Comparison of ENCODE assay signal across 13 cellular contexts in the genomic region with DNA sequence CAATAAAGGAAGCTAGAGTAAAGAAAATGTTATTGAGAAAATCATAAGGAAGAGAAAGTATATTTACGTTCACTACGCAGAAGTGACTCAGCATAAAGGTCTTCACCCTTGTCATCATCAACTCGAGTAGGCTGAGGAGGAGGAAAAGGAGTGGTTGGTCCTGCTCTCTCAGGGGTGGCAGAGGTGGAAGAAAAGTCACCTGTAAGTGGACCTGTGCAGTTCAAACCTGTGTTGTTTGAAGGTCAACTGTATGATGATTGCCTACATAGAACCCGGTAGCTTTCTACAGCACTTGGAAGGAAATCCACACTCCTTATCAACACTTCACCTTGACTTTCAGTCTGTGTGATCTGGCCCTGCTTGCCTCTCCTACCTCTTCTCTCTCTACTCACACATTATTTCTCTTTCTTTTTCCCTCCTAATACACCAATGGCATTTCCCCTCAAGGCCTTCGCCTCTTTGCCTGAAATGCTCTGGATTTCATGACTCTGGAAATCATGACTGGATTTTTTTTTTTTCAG.
A peak's percentile ranks its signal among the peaks of the same experiment; 100 is the strongest.
DNase-seq lines count a peak whose midpoint lies in the region; ATAC-seq and TF ChIP-seq lines count a peak whose summit lies in the region.
"Had no signal": no experiment of that assay in that cellular context is flagged by ENCODE, and none has a peak within 500 bp of the region (broad histone marks: within the 10 kb centered on the region; RNA-seq: fewer than 3 reads in every experiment).

No MANE protein-coding gene starts in this region.

- H3K36me3 ChIP-seq in adrenal gland (replicated peaks in 1 of 2), result no peaks in the 10 kb centered on the region
- H3K36me3 ChIP-seq in right lobe of liver, result no peaks in the 10 kb centered on the region

- peak overlapping the region; percentile 42 for H3K27ac Mint-ChIP-seq in stimulated activated naive CD8-positive, alpha-beta T cell treated with anti-CD3 and anti-CD28 coated beads, Interleukin-15, Interleukin-2, amounts not matched to agents 100 ng/mL and 50 ng/mL, for 24 hours
- H3K27ac Mint-ChIP-seq in stimulated activated naive CD8-positive, alpha-beta T cell treated with anti-CD3 and anti-CD28 coated beads, Interleukin-15, amount 100 ng/mL, for 72 hours, result no peak overlapping the region

- no peak for DNase-seq in stimulated activated naive CD8-positive, alpha-beta T cell treated with anti-CD3 and anti-CD28 coated beads, Interleukin-15, amount 100 ng/mL, for 72 hours
- DNase-seq in adrenal gland (peak in 1 of 7 donors; percentile 45), right lobe of liver (no peak), dorsolateral prefrontal cortex (no peak), SHP77 (lab: John Stamatoyannopoulos, UW) (no peak), NCI-H774 (lab: John Stamatoyannopoulos, UW) (no peak)
- DNase-seq: activated T-cell treated with anti-CD3 and anti-CD28 coated beads, Interleukin-2, amount 50 U/mL, for 48 hours; H7; hippocampal formation; NCI-H1417 treated with DMSO at 0.1 percent for 48 hours; NCI-H69 had no signal

- no peak for TF ChIP-seq POLR2A in adrenal gland (IDR thresholded peaks at IDR 0.05)
- TF ChIP-seq POLR2A in right lobe of liver (IDR thresholded peaks at IDR 0.05), result no peak

- H3K4me3 ChIP-seq in adrenal gland (no peak overlapping the region), right lobe of liver (no peak overlapping the region), dorsolateral prefrontal cortex (no peak overlapping the region)

- peak overlapping the region in 4 of 5 donors; percentile 2 to 92 (median 70) for H3K27ac ChIP-seq in adrenal gland
- H3K27ac ChIP-seq in right lobe of liver, result peak overlapping the region in 2 of 3 donors; percentile 27 to 41
- H3K27ac ChIP-seq in dorsolateral prefrontal cortex, result peak overlapping the region in 1 of 59 donors; percentile 10

- intact Hi-C loops in adrenal gland (cut with DNase I), result no loop called here
- intact Hi-C loops in right lobe of liver (cut with DNase I), result no loop called here
- intact Hi-C loops in dorsolateral prefrontal cortex (cut with DNase I), result no loop called here

- H3K27me3 ChIP-seq in adrenal gland (no peaks in the 10 kb centered on the region), right lobe of liver (no peaks in the 10 kb centered on the region), dorsolateral prefrontal cortex (no peaks in the 10 kb centered on the region)

- H3K9me3 ChIP-seq in adrenal gland (replicated peaks in 1 of 3) (no peaks in the 10 kb centered on the region), right lobe of liver (no peaks in the 10 kb centered on the region)

- H3K4me3 Mint-ChIP-seq in stimulated activated naive CD8-positive, alpha-beta T cell treated with anti-CD3 and anti-CD28 coated beads, Interleukin-15, Interleukin-2, amounts not matched to agents 100 ng/mL and 50 ng/mL, for 24 hours, result no peak overlapping the region
- no peak overlapping the region for H3K4me3 Mint-ChIP-seq in stimulated activated naive CD8-positive, alpha-beta T cell treated with anti-CD3 and anti-CD28 coated beads, Interleukin-15, amount 100 ng/mL, for 72 hours

- ATAC-seq in stimulated activated naive CD8-positive, alpha-beta T cell treated with anti-CD3 and anti-CD28 coated beads, Interleukin-15, amount 100 ng/mL, for 72 hours, result no peak
- ATAC-seq in right lobe of liver (peak in 1 of 4 donors; percentile 6), GM18858 (IDR thresholded peaks at IDR 0.05; ENCODE audit: unreplicated experiment) (no peak)

- H3K9me3 Mint-ChIP-seq in stimulated activated naive CD8-positive, alpha-beta T cell treated with anti-CD3 and anti-CD28 coated beads, Interleukin-15, Interleukin-2, amounts not matched to agents 100 ng/mL and 50 ng/mL, for 24 hours, result peaks cover 4% of the 10 kb centered on the region
- H3K9me3 Mint-ChIP-seq in stimulated activated naive CD8-positive, alpha-beta T cell treated with anti-CD3 and anti-CD28 coated beads, Interleukin-15, amount 100 ng/mL, for 72 hours, result peaks cover 0 to 6% of the 10 kb centered on the region in 2 donors

- H3K4me1 Mint-ChIP-seq in stimulated activated naive CD8-positive, alpha-beta T cell treated with anti-CD3 and anti-CD28 coated beads, Interleukin-15, Interleukin-2, amounts not matched to agents 100 ng/mL and 50 ng/mL, for 24 hours (ENCODE audit: low read depth), result peaks cover 28% of the 10 kb centered on the region
- H3K4me1 Mint-ChIP-seq in stimulated activated naive CD8-positive, alpha-beta T cell treated with anti-CD3 and anti-CD28 coated beads, Interleukin-15, amount 100 ng/mL, for 72 hours, result peaks cover 15% of the 10 kb centered on the region

- no peak for TF ChIP-seq CTCF in adrenal gland (IDR thresholded peaks at IDR 0.05)
- no peak for TF ChIP-seq CTCF in right lobe of liver (IDR thresholded peaks at IDR 0.05)
- no peak for TF ChIP-seq CTCF in dorsolateral prefrontal cortex (IDR thresholded peaks at IDR 0.05 in 54 of 56, conservative IDR thresholded peaks at IDR 0.05 in 2 of 56; ENCODE audit: low read depth in 1 of 56, partially characterized antibody in 56 of 56)

- peaks cover 3% of the 10 kb centered on the region for H3K27me3 Mint-ChIP-seq in stimulated activated naive CD8-positive, alpha-beta T cell treated with anti-CD3 and anti-CD28 coated beads, Interleukin-15, Interleukin-2, amounts not matched to agents 100 ng/mL and 50 ng/mL, for 24 hours
- H3K27me3 Mint-ChIP-seq in stimulated activated naive CD8-positive, alpha-beta T cell treated with anti-CD3 and anti-CD28 coated beads, Interleukin-15, amount 100 ng/mL, for 72 hours, result no peaks in the 10 kb centered on the region

- H3K36me3 Mint-ChIP-seq in stimulated activated naive CD8-positive, alpha-beta T cell treated with anti-CD3 and anti-CD28 coated beads, Interleukin-15, Interleukin-2, amounts not matched to agents 100 ng/mL and 50 ng/mL, for 24 hours (ENCODE audit: low read depth), result no peaks in the 10 kb centered on the region

- 41 to 50% (median 45%) methylated on average over 5 of the region's 5 CpGs for WGBS in adrenal gland, 4 donors
- 51% methylated on average over 5 of the region's 5 CpGs for WGBS in right lobe of liver (ENCODE audit: insufficient coverage, low coverage, low lambda C conversion rate, missing lambda C conversion rate)

- H3K4me1 ChIP-seq in adrenal gland (replicated peaks in 1 of 2) (peaks cover 21 to 59% of the 10 kb centered on the region in 2 donors), right lobe of liver (peaks cover 0 to 33% (median 8%) of the 10 kb centered on the region in 4 donors)
